In genomic region chr9:133851693-133852092, GRCh38 we compare ENCODE assay signal across 1 cellular context.
TF ChIP-seq lines count a peak whose summit lies in the region.

No MANE protein-coding gene starts in this region.

TF ChIP-seq in IMR-90, 13 proteins besides CTCF, POLR2A, EP300 and RAD21:
- no peak for TF ChIP-seq ELK1 (IDR thresholded peaks at IDR 0.05; ENCODE audit: borderline replicate concordance, low read depth, low read length)
